In genomic region chr2:174663572-174663971, GRCh38 we compare ENCODE assay signal across 11 cellular contexts.
DNase-seq lines count a peak whose midpoint lies in the region; ATAC-seq and TF ChIP-seq lines count a peak whose summit lies in the region.
"Had no signal": no experiment of that assay in that cellular context is flagged by ENCODE, and none has a peak within 500 bp of the region (broad histone marks: within the 10 kb centered on the region; RNA-seq: fewer than 3 reads in every experiment).

No MANE protein-coding gene starts in this region.

- no peaks in the 10 kb centered on the region for H3K27me3 ChIP-seq in tibial nerve

- peak overlapping the region; percentile 54 to 91 (median 74) for H3K27ac ChIP-seq in tibial nerve

- H3K27ac Mint-ChIP-seq in dendritic cell treated with granulocyte-macrophage colony-stimulating factor and Interleukin-4, amounts not matched to agents 40 ng/mL and 50 ng/mL, for 4 days: peak overlapping the region; percentile 97

- TF ChIP-seq EP300 in tibial nerve (IDR thresholded peaks at IDR 0.05): no peak

- H3K9me3 Mint-ChIP-seq in dendritic cell treated with granulocyte-macrophage colony-stimulating factor and Interleukin-4, amounts not matched to agents 40 ng/mL and 50 ng/mL, for 4 days: no peaks in the 10 kb centered on the region
- H3K9me3 Mint-ChIP-seq: nephron had no signal

- H3K36me3 Mint-ChIP-seq in dendritic cell treated with granulocyte-macrophage colony-stimulating factor and Interleukin-4, amounts not matched to agents 40 ng/mL and 50 ng/mL, for 4 days (ENCODE audit: low read depth): peaks cover 15% of the 10 kb centered on the region

- peak overlapping the region; percentile 71 for H3K4me3 Mint-ChIP-seq in dendritic cell treated with granulocyte-macrophage colony-stimulating factor and Interleukin-4, amounts not matched to agents 40 ng/mL and 50 ng/mL, for 4 days
- H3K4me3 Mint-ChIP-seq: nephron had no signal

- no peak overlapping the region for H3K4me3 ChIP-seq in tibial nerve

- 14 to 17% methylated on average over 7 of the region's 7 CpGs for WGBS in tibial nerve, 2 donors

- peaks cover 0 to 5% (median 0%) of the 10 kb centered on the region in 3 donors for H3K36me3 ChIP-seq in tibial nerve

- no peak for TF ChIP-seq POLR2A in tibial nerve (IDR thresholded peaks at IDR 0.05)

- H3K4me1 Mint-ChIP-seq in dendritic cell treated with granulocyte-macrophage colony-stimulating factor and Interleukin-4, amounts not matched to agents 40 ng/mL and 50 ng/mL, for 4 days (ENCODE audit: low read depth): peaks cover 90% of the 10 kb centered on the region

- no peak for ATAC-seq in GM18858 (IDR thresholded peaks at IDR 0.05; ENCODE audit: unreplicated experiment)
- ATAC-seq in HG03095 (IDR thresholded peaks at IDR 0.05; ENCODE audit: unreplicated experiment): no peak

- H3K4me1 ChIP-seq in tibial nerve: peaks cover 0 to 83% (median 67%) of the 10 kb centered on the region in 4 donors

- intact Hi-C loops in dendritic cell treated with granulocyte-macrophage colony-stimulating factor and Interleukin-4, amounts not matched to agents 40 ng/mL and 50 ng/mL, for 4 days (cut with micrococcal nuclease): loop anchor here (2.0 kb wide), 1 partner anchor 33 kb away; no protein-coding TSS in a partner anchor

- H3K27me3 Mint-ChIP-seq in dendritic cell treated with granulocyte-macrophage colony-stimulating factor and Interleukin-4, amounts not matched to agents 40 ng/mL and 50 ng/mL, for 4 days: no peaks in the 10 kb centered on the region

- peak; percentile 5 for DNase-seq in NOMO-1 treated with DMSO at 0.1 percent for 48 hours (lab: John Stamatoyannopoulos, UW; ENCODE audit: unreplicated experiment)
- DNase-seq in NOMO-1 (lab: John Stamatoyannopoulos, UW; ENCODE audit: unreplicated experiment in 2 of 2): no peak
- peak; percentile 26 for DNase-seq in mucosa of gallbladder (ENCODE audit: low spot score)
- no peak for DNase-seq in tibial nerve (ENCODE audit: low spot score in 2 of 2)
- no peak for DNase-seq in activated T-cell treated with anti-CD3 and anti-CD28 coated beads, Interleukin-2, amount 50 U/mL, for 1 hour
- DNase-seq: 8988T, NCI-H2029 treated with DMSO at 0.1 percent for 48 hours had no signal

- no peak for TF ChIP-seq CTCF in tibial nerve (IDR thresholded peaks at IDR 0.05)

- H3K9me3 ChIP-seq in tibial nerve: no peaks in the 10 kb centered on the region

Comparison
In these comparisons a context has a peak if more than half of its experiments do, and no peak if none do; other contexts are left out.
1. DNase-seq: peak in NOMO-1 treated with DMSO at 0.1 percent for 48 hours (single experiment) and mucosa of gallbladder (single experiment); none in NOMO-1 (0 of 2), tibial nerve (0 of 2) and activated T-cell treated with anti-CD3 and anti-CD28 coated beads, Interleukin-2, amount 50 U/mL, for 1 hour (single experiment).